ENCODE assay signal across 1 cellular context in the genomic region with DNA sequence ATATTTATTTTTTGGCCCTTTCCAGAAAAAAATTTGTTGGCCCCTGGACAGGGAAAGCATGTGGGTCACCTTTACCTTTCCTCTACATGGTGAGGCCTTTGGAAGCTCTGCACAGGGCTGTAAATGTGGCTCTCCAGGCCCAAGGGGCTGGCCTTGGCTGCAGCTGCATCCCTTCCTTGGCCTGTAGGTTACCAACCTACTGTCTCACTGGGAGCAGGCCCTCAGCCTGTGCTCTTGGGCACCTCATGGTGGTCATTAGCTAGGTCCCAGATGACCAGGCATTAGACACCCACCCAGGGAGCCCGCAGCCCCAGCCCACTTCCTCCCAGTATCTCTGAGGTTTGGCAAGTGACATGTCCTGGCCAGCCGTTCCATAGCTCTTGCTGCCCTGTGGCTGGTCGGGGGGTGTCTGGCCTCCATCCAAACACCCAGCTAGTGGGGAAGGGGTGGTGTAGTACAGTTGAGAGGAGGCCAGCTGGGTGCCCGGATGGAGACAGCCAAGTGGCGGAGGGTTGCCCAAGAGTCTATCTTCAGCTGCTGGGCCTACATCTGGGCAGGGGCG.
TF ChIP-seq lines count a peak whose summit lies in the region.

No MANE protein-coding gene starts in this region.

TF ChIP-seq in IMR-90, 13 proteins besides CTCF, POLR2A, EP300 and RAD21:
- no peak for TF ChIP-seq MAFK (IDR thresholded peaks at IDR 0.05; ENCODE audit: low read depth, low read length)
- no peak for TF ChIP-seq BHLHE40 (IDR thresholded peaks at IDR 0.05; ENCODE audit: low read depth, low read length)
- TF ChIP-seq CHD1 (IDR thresholded peaks at IDR 0.05; ENCODE audit: low read depth, low read length), result no peak
- no peak for TF ChIP-seq CEBPB (IDR thresholded peaks at IDR 0.05; ENCODE audit: low read depth, low read length)
- TF ChIP-seq MXI1 (IDR thresholded peaks at IDR 0.05; ENCODE audit: borderline replicate concordance, low read depth, low read length), result no peak
- TF ChIP-seq SMC3 (IDR thresholded peaks at IDR 0.05; ENCODE audit: low read depth, low read length), result no peak
- no peak for TF ChIP-seq NFE2L2 (IDR thresholded peaks at IDR 0.05; ENCODE audit: low read depth, low read length)
